Comparison of ENCODE assay signal across 13 cellular contexts in genomic region chr11:4891996-4892640, GRCh38. TPM values are rescaled to one million over a fixed set of nuclear protein-coding genes. Genes with fewer than 3 reads are reported as not detected.
DNase-seq lines count a peak whose midpoint lies in the region; ATAC-seq and TF ChIP-seq lines count a peak whose summit lies in the region.
"Had no signal": no experiment of that assay in that cellular context is flagged by ENCODE, and none has a peak within 500 bp of the region (broad histone marks: within the 10 kb centered on the region; RNA-seq: fewer than 3 reads in every experiment).

No MANE protein-coding gene starts in this region.

- peak; percentile 29 to 37 for TF ChIP-seq CTCF in mammary epithelial cell (conservative IDR thresholded peaks at IDR 0.05 in 1 of 2, IDR thresholded peaks at IDR 0.05 in 1 of 2; ENCODE audit: extremely low read depth in 1 of 2, insufficient read depth in 1 of 2, low read depth in 1 of 2, low read length in 2 of 2)
- no peak for TF ChIP-seq CTCF in natural killer cell (IDR thresholded peaks at IDR 0.05)
- no peak for TF ChIP-seq CTCF in CD4-positive, alpha-beta T cell (IDR thresholded peaks at IDR 0.05)

- no peak overlapping the region for H2AFZ ChIP-seq in mammary epithelial cell (ENCODE audit: low read depth, low read length)

- no peaks in the 10 kb centered on the region for H3K4me1 Mint-ChIP-seq in natural killer cell
- H3K4me1 Mint-ChIP-seq in CD4-positive, alpha-beta T cell (ENCODE audit: low read depth) = no peaks in the 10 kb centered on the region

- WGBS in mammary epithelial cell (ENCODE audit: low coverage, missing lambda C conversion rate) = 100% methylated on average over 1 of the region's 1 CpG

- H4K20me1 ChIP-seq in mammary epithelial cell (ENCODE audit: insufficient read depth, low read length) = no peaks in the 10 kb centered on the region

- H3K27me3 ChIP-seq in mammary epithelial cell (ENCODE audit: insufficient read depth, low read length) = peaks cover 4% of the 10 kb centered on the region
- H3K27me3 ChIP-seq in CD4-positive, alpha-beta T cell (ENCODE audit: control insufficient read depth, insufficient read depth, low read length) = no peaks in the 10 kb centered on the region

- no peaks in the 10 kb centered on the region for H3K27me3 Mint-ChIP-seq in natural killer cell (ENCODE audit: low read depth in 2 of 2)
- no peaks in the 10 kb centered on the region for H3K27me3 Mint-ChIP-seq in CD4-positive, alpha-beta T cell

- intact Hi-C loops in mammary epithelial cell (cut with micrococcal nuclease) (no loop called here), natural killer cell (cut with micrococcal nuclease) (no loop called here)
- intact Hi-C loops in CD4-positive, alpha-beta T cell (cut with DNase I, micrococcal nuclease) = no loop called here

- no TSS peak for BruUV-seq in mammary epithelial cell (replicated peaks; lab: Mats Ljungman, UMichigan)

- no peaks in the 10 kb centered on the region for H3K36me3 ChIP-seq in mammary epithelial cell (ENCODE audit: insufficient read depth, low read length)

- no peaks in the 10 kb centered on the region for H3K36me3 Mint-ChIP-seq in natural killer cell
- no peaks in the 10 kb centered on the region for H3K36me3 Mint-ChIP-seq in CD4-positive, alpha-beta T cell (ENCODE audit: low read depth)

- H3K4me3 Mint-ChIP-seq in natural killer cell = no peak overlapping the region
- H3K4me3 Mint-ChIP-seq in CD4-positive, alpha-beta T cell = no peak overlapping the region
- H3K4me3 Mint-ChIP-seq: activated T-cell treated with anti-CD3 and anti-CD28 coated beads, Interleukin-2, amount 50 U/mL, for 72 hours had no signal

- peaks cover 0 to 12% of the 10 kb centered on the region in 2 donors for H3K9me3 Mint-ChIP-seq in natural killer cell
- H3K9me3 Mint-ChIP-seq in CD4-positive, alpha-beta T cell = no peaks in the 10 kb centered on the region

- CTCF ChIA-PET in mammary epithelial cell (lab: Charles Lee; ENCODE audit: low non-redundant PET) = interaction anchor here (0.6 kb wide), 1 partner anchor 16 kb away, joined by 3 read pairs; no protein-coding TSS in a partner anchor
- CTCF ChIA-PET in CD4-positive, alpha-beta T cell (lab: Charles Lee) = no interaction called here

- no peak for ATAC-seq in natural killer cell
- ATAC-seq in GM21723 (IDR thresholded peaks at IDR 0.05; ENCODE audit: unreplicated experiment) = no peak
- no peak for ATAC-seq in CD4-positive, alpha-beta T cell (ENCODE audit: poor library complexity)
- ATAC-seq: activated T-cell treated with anti-CD3 and anti-CD28 coated beads, Interleukin-2, amount 50 U/mL, for 72 hours had no signal

- H3K4me3 ChIP-seq in mammary epithelial cell (replicated peaks in 1 of 3; ENCODE audit: insufficient read depth in 1 of 3, low read depth in 2 of 3, low read length in 3 of 3) = no peak overlapping the region

- POLR2A ChIA-PET in CD4-positive, alpha-beta T cell (lab: Charles Lee) = no interaction called here

- peak; percentile 10 for DNase-seq in COLO829 (ENCODE audit: low spot score)
- DNase-seq in LHCN-M2 (ENCODE audit: low read depth) = peak; percentile 96
- peak; percentile 82 for DNase-seq in mammary epithelial cell
- DNase-seq in kidney glomerular epithelial cell (lab: John Stamatoyannopoulos, UW) = peak; percentile 63
- no peak for DNase-seq in natural killer cell
- no peak for DNase-seq in effector CD8-positive, alpha-beta T cell (lab: John Stamatoyannopoulos, UW)
- DNase-seq in CD4-positive, alpha-beta T cell = no peak
- DNase-seq: activated T-cell treated with anti-CD3 and anti-CD28 coated beads, Interleukin-2, amount 50 U/mL, for 72 hours; NCI-H1417 had no signal

- no peaks in the 10 kb centered on the region for H3K79me2 ChIP-seq in mammary epithelial cell (ENCODE audit: insufficient read depth, low read length)

- H3K4me2 ChIP-seq in mammary epithelial cell (ENCODE audit: insufficient read depth, low read depth, low read length) = no peak overlapping the region

- no peak overlapping the region for H3K27ac Mint-ChIP-seq in natural killer cell
- no peak overlapping the region for H3K27ac Mint-ChIP-seq in CD4-positive, alpha-beta T cell
- H3K27ac Mint-ChIP-seq: activated T-cell treated with anti-CD3 and anti-CD28 coated beads, Interleukin-2, amount 50 U/mL, for 72 hours had no signal

- no peak overlapping the region for H3K27ac ChIP-seq in mammary epithelial cell (ENCODE audit: insufficient read depth, low read depth, low read length)
- H3K27ac ChIP-seq in CD4-positive, alpha-beta T cell (ENCODE audit: low read depth, low read length) = no peak overlapping the region

- dilution Hi-C loops in mammary epithelial cell (cut with HindIII; ENCODE audit: low sequenced_read_pairs) = no loop called here

- H3K4me1 ChIP-seq in mammary epithelial cell (ENCODE audit: insufficient read depth, low read length) = peaks cover 10% of the 10 kb centered on the region

- H3K9ac ChIP-seq in mammary epithelial cell (ENCODE audit: insufficient read depth, low read length) = no peak overlapping the region

- no peaks in the 10 kb centered on the region for H3K9me3 ChIP-seq in mammary epithelial cell (replicated peaks; ENCODE audit: insufficient read depth, low read length)
- no peaks in the 10 kb centered on the region for H3K9me3 ChIP-seq in CD4-positive, alpha-beta T cell (ENCODE audit: control insufficient read depth, low read length)

- in situ Hi-C loops in mammary epithelial cell (cut with MboI; ENCODE audit: low sequenced_read_pairs in 2 of 2) = no loop called here

RNA-seq across cellular contexts. Expression of gene OR51T1, which starts 10.4 kb away (rescaled TPM):
- not detected in 2 replicates for total RNA-seq in LHCN-M2 (2014; rRNA removed)
- polyA plus RNA-seq in LHCN-M2 (2012) = not detected
- not detected for total RNA-seq in mammary epithelial cell
- polyA plus RNA-seq in mammary epithelial cell = not detected
- polyA minus RNA-seq in mammary epithelial cell = not detected
- total RNA-seq in natural killer cell = not detected
- not detected for total RNA-seq in CD4-positive, alpha-beta T cell
- total RNA-seq: activated T-cell treated with anti-CD3 and anti-CD28 coated beads, Interleukin-2, amount 50 U/mL, for 72 hours; dermis microvascular lymphatic vessel endothelial cell; osteocyte had no signal
- polyA plus RNA-seq: thymus had no signal

RNA-seq across cellular contexts. Expression of gene OR51A7, which starts 11.5 kb away (rescaled TPM):
- total RNA-seq in LHCN-M2 (2014; rRNA removed) = not detected in 2 replicates
- polyA plus RNA-seq in LHCN-M2 (2012) = not detected
- not detected for total RNA-seq in mammary epithelial cell
- not detected for polyA plus RNA-seq in mammary epithelial cell
- polyA minus RNA-seq in mammary epithelial cell = not detected
- not detected for total RNA-seq in natural killer cell
- total RNA-seq in CD4-positive, alpha-beta T cell = not detected
- total RNA-seq: activated T-cell treated with anti-CD3 and anti-CD28 coated beads, Interleukin-2, amount 50 U/mL, for 72 hours; dermis microvascular lymphatic vessel endothelial cell; osteocyte had no signal

RNA-seq across cellular contexts. Expression of gene OR51G2, which starts 27.0 kb away (rescaled TPM):
- total RNA-seq in LHCN-M2 (2014; rRNA removed) (not detected in 2 replicates), mammary epithelial cell (not detected), natural killer cell (not detected)
- not detected for polyA plus RNA-seq in LHCN-M2 (2012)
- polyA plus RNA-seq in mammary epithelial cell = not detected
- not detected for polyA minus RNA-seq in mammary epithelial cell
- total RNA-seq in CD4-positive, alpha-beta T cell = not detected
- total RNA-seq: activated T-cell treated with anti-CD3 and anti-CD28 coated beads, Interleukin-2, amount 50 U/mL, for 72 hours; dermis microvascular lymphatic vessel endothelial cell; osteocyte had no signal

RNA-seq across cellular contexts. Expression of gene OR51G1, which starts 32.0 kb away (rescaled TPM):
- total RNA-seq in LHCN-M2 (2014; rRNA removed) = not detected in 2 replicates
- polyA plus RNA-seq in LHCN-M2 (2012) = not detected
- total RNA-seq in mammary epithelial cell = not detected
- not detected for polyA plus RNA-seq in mammary epithelial cell
- not detected for polyA minus RNA-seq in mammary epithelial cell
- not detected for total RNA-seq in natural killer cell
- total RNA-seq in CD4-positive, alpha-beta T cell = not detected
- total RNA-seq: activated T-cell treated with anti-CD3 and anti-CD28 coated beads, Interleukin-2, amount 50 U/mL, for 72 hours; dermis microvascular lymphatic vessel endothelial cell; osteocyte had no signal

RNA-seq across cellular contexts. Expression of gene OR51S1, which starts 43.1 kb away (rescaled TPM):
- total RNA-seq in LHCN-M2 (2014; rRNA removed) (not detected in 2 replicates), mammary epithelial cell (not detected), natural killer cell (not detected)
- polyA plus RNA-seq in LHCN-M2 (2012) = not detected
- polyA plus RNA-seq in mammary epithelial cell = not detected
- not detected for polyA minus RNA-seq in mammary epithelial cell
- not detected for total RNA-seq in CD4-positive, alpha-beta T cell
- total RNA-seq: activated T-cell treated with anti-CD3 and anti-CD28 coated beads, Interleukin-2, amount 50 U/mL, for 72 hours; dermis microvascular lymphatic vessel endothelial cell; osteocyte had no signal
- polyA plus RNA-seq: thymus had no signal

Comparison
In these comparisons a context has a peak if more than half of its experiments do, and no peak if none do; other contexts are left out.
1. DNase-seq: peak in COLO829 (single experiment), LHCN-M2 (single experiment), mammary epithelial cell (single experiment) and kidney glomerular epithelial cell (single experiment); none in natural killer cell (single experiment), effector CD8-positive, alpha-beta T cell (single experiment) and CD4-positive, alpha-beta T cell (0 of 10).
2. CTCF ChIP-seq: peak in mammary epithelial cell (2 of 2); none in natural killer cell (single experiment) and CD4-positive, alpha-beta T cell (single experiment).